Comparison of ENCODE assay signal across 8 cellular contexts in genomic region chr1:155979525-155980343, GRCh38. TPM values are rescaled to one million over a fixed set of nuclear protein-coding genes. Genes with fewer than 3 reads are reported as not detected.
DNase-seq lines count a peak whose midpoint lies in the region; ATAC-seq and TF ChIP-seq lines count a peak whose summit lies in the region.

No MANE protein-coding gene starts in this region.

- BruUV-seq in PC-3 (replicated peaks; lab: Mats Ljungman, UMichigan) = no TSS peak

- TF ChIP-seq CTCF in GM12875 (IDR thresholded peaks at IDR 0.05; ENCODE audit: borderline replicate concordance, insufficient read depth, low read depth, low read length) (no peak), PC-3 (conservative IDR thresholded peaks at IDR 0.05; ENCODE audit: low read depth, low read length) (no peak), natural killer cell (IDR thresholded peaks at IDR 0.05) (no peak)

- H3K9ac ChIP-seq in PC-3 (ENCODE audit: low read length) = no peak overlapping the region

- H3K4me1 Mint-ChIP-seq in effector memory CD8-positive, alpha-beta T cell (ENCODE audit: low read depth in 2 of 2) = peaks cover 65 to 69% of the 10 kb centered on the region in 2 donors
- peaks cover 60 to 72% of the 10 kb centered on the region in 2 donors for H3K4me1 Mint-ChIP-seq in natural killer cell

- DNase-seq in PC-3 = no peak
- no peak for DNase-seq in effector memory CD8-positive, alpha-beta T cell
- DNase-seq in natural killer cell = no peak
- no peak for DNase-seq in retina
- DNase-seq in NCI-H1092 (lab: John Stamatoyannopoulos, UW) = no peak
- DNase-seq in medulla oblongata (ENCODE audit: extremely low spot score) = no peak
- DNase-seq in stimulated activated CD4-positive, alpha-beta T cell treated with anti-CD3 and anti-CD28 coated beads, Interleukin-4, amount 100 ng/mL, for 1 hour = no peak

- H3K9me3 ChIP-seq in PC-3 (ENCODE audit: low read length) = no peaks in the 10 kb centered on the region

- peaks cover 54% of the 10 kb centered on the region for H3K4me1 ChIP-seq in PC-3 (ENCODE audit: insufficient read depth, low read length)

- no peaks in the 10 kb centered on the region for H3K36me3 ChIP-seq in PC-3 (ENCODE audit: low read depth, low read length)

- CTCF ChIA-PET in PC-3 (lab: Charles Lee) = no interaction called here

- intact Hi-C loops in PC-3 (cut with micrococcal nuclease) = loop anchor here (5.0 kb wide), 1 partner anchor 143 kb away; no protein-coding TSS in a partner anchor
- intact Hi-C loops in natural killer cell (cut with micrococcal nuclease) = loop anchor here (2.0 to 5.0 kb wide), 3 partner anchors 13 to 122 kb away; partner anchors contain the start of genes GON4L, RIT1 and SYT11

- peak overlapping the region; percentile 85 to 94 for H3K27ac Mint-ChIP-seq in effector memory CD8-positive, alpha-beta T cell
- H3K27ac Mint-ChIP-seq in natural killer cell = peak overlapping the region; percentile 90 to 94

- H3K27me3 Mint-ChIP-seq in effector memory CD8-positive, alpha-beta T cell = no peaks in the 10 kb centered on the region
- no peaks in the 10 kb centered on the region for H3K27me3 Mint-ChIP-seq in natural killer cell (ENCODE audit: low read depth in 2 of 2)

- ATAC-seq in PC-3 (no peak), natural killer cell (peak in 1 of 3 donors; percentile 19)
- peak; percentile 21 for ATAC-seq in effector memory CD8-positive, alpha-beta T cell (replicated peaks)

- H3K27ac ChIP-seq in PC-3 (ENCODE audit: low read length) = no peak overlapping the region; the same call in 1 of the 2 replicates

- H3K4me3 ChIP-seq in GM12875 (ENCODE audit: low read depth, low read length) (peak overlapping the region; percentile 96), PC-3 (ENCODE audit: low read length) (peak overlapping the region; percentile 97)

- H3K79me2 ChIP-seq in PC-3 (ENCODE audit: low read length) = peaks cover 47% of the 10 kb centered on the region

- H3K36me3 Mint-ChIP-seq in effector memory CD8-positive, alpha-beta T cell (ENCODE audit: insufficient read depth) = peaks cover 31% of the 10 kb centered on the region
- H3K36me3 Mint-ChIP-seq in natural killer cell = no peaks in the 10 kb centered on the region

- no peaks in the 10 kb centered on the region for H3F3A ChIP-seq in PC-3 (ENCODE audit: low read length, unreplicated experiment)

- no peaks in the 10 kb centered on the region for H3K9me2 ChIP-seq in PC-3 (replicated peaks; ENCODE audit: low read length)

- H3K9me3 Mint-ChIP-seq in effector memory CD8-positive, alpha-beta T cell = no peaks in the 10 kb centered on the region
- no peaks in the 10 kb centered on the region for H3K9me3 Mint-ChIP-seq in natural killer cell

- H3K4me2 ChIP-seq in PC-3 (ENCODE audit: low read length) = peak overlapping the region; percentile 90

- H3K27me3 ChIP-seq in PC-3 (ENCODE audit: low read length) = no peaks in the 10 kb centered on the region

- peaks cover 10% of the 10 kb centered on the region for H4K20me1 ChIP-seq in PC-3 (ENCODE audit: low read length)

- H2AFZ ChIP-seq in PC-3 (ENCODE audit: low read length) = 0 out of 2 replicates have a peak overlapping the region, but pooled peaks have one; percentile 96

- H3K4me3 Mint-ChIP-seq in effector memory CD8-positive, alpha-beta T cell = peak overlapping the region; percentile 83 to 97
- H3K4me3 Mint-ChIP-seq in natural killer cell = peak overlapping the region; percentile 92

- POLR2A ChIA-PET in PC-3 (lab: Charles Lee; ENCODE audit: unreplicated experiment) = interaction anchor here (0.6 kb wide), 2 partner anchors 16 to 1384 kb away, joined by 3 to 4 read pairs; no protein-coding TSS in a partner anchor

RNA-seq across cellular contexts. Expression of gene ARHGEF2, which starts 1.4 kb away (rescaled TPM):
- total RNA-seq in PC-3 (2014; rRNA removed) (65.9 and 70.8 TPM in 2 replicates), natural killer cell (100 to 1,000 TPM; 143 to 200 (median 147) TPM)

RNA-seq across cellular contexts. Expression of gene RXFP4, which starts 38.3 kb away (rescaled TPM):
- total RNA-seq in PC-3 (2014; rRNA removed) (not detected in 2 replicates), natural killer cell (not detected)

RNA-seq across cellular contexts. Expression of gene SSR2, which starts 41.0 kb away (rescaled TPM):
- 282 and 293 TPM in 2 replicates for total RNA-seq in PC-3 (2014; rRNA removed)
- 100 to 1,000 TPM; 209 to 215 (median 211) TPM for total RNA-seq in natural killer cell

RNA-seq across cellular contexts. Expression of gene KHDC4, which starts 45.5 kb away (rescaled TPM):
- total RNA-seq in PC-3 (2014; rRNA removed) = 63.4 and 64.4 TPM in 2 replicates
- total RNA-seq in natural killer cell = 100 to 1,000 TPM in 1 of 3 donors, 10 to 100 TPM in 2; 61.9 to 101 (median 85.9) TPM
